Comparison of ENCODE assay signal across 8 cellular contexts in the genomic region with DNA sequence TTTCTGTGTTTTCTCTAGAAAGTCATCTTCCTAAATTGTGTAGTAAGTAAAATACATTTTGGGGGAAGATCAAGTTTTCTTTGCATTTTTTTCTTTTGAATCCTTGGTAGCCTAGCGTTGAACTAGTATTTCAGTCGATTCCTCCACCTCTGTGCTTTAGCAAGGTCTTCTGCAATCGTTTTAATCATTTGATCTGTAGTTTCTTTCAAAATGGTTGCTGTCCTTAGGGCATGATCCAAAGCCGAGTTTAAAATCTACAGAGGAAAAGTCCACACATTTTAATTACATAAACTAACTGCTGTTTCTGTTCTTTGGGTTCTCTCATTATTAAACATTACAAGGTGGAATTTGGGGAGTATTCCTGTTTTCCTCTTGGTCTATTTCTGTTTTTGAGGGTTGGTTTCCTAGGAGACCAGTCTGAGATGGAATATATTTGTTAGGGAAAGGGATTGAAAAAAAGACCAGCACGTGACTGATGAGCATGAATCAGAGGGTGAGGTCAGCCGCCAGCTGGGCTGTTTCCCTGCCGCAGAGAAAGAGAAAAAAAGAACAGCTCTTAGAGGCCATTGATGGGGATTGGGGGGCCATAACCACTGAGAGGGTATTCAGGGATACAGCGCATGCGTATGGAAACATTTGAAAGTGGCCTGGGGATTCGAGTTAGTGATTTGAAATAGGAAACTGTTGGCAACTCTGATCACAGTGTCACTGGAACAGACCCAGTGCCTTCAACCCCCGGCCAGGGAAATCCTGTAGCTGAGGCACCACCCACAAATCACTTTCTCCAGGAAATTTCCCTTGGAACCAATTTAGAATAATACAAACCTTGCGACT. TPM values are rescaled to one million over a fixed set of nuclear protein-coding genes. Genes with fewer than 3 reads are reported as not detected.
DNase-seq lines count a peak whose midpoint lies in the region; ATAC-seq and TF ChIP-seq lines count a peak whose summit lies in the region.

No MANE protein-coding gene starts in this region.

- TF ChIP-seq CTCF in MCF 10A (IDR thresholded peaks at IDR 0.05; ENCODE audit: unreplicated experiment) (no peak), sigmoid colon (IDR thresholded peaks at IDR 0.05) (no peak), CD14-positive monocyte (IDR thresholded peaks at IDR 0.05) (no peak)

- CTCF ChIA-PET in MCF 10A (lab: Yijun Ruan, JAX), result interaction anchor here (0.5 to 5.4 kb wide), 9 partner anchors 12 to 1267 kb away, joined by 3 to 71 read pairs (median 4); no protein-coding TSS in a partner anchor
- CTCF ChIA-PET in activated naive CD4-positive, alpha-beta T cell treated with anti-CD3 and anti-CD28 coated beads, Interleukin-2, amount 10 ng/mL, durations not matched to agents 7 days and 5 days (lab: Charles Lee), result interaction anchor here (1.1 to 1.6 kb wide), 2 partner anchors 10 to 13 kb away, joined by 3 to 4 read pairs; no protein-coding TSS in a partner anchor

- H3K4me3 ChIP-seq in sigmoid colon, result peak overlapping the region in 3 of 4 donors; percentile 20 to 41 (median 27)

- intact Hi-C loops in MCF 10A (cut with micrococcal nuclease), result loop anchor here (2.0 kb wide), 1 partner anchor 123 kb away; a partner anchor contains a TSS
- intact Hi-C loops in sigmoid colon (cut with DNase I), result no loop called here
- intact Hi-C loops in CD14-positive monocyte (cut with micrococcal nuclease), result no loop called here

- TF ChIP-seq POLR2A in sigmoid colon (IDR thresholded peaks at IDR 0.05), result no peak

- H3K4me3 Mint-ChIP-seq in MCF 10A (ENCODE audit: unreplicated experiment), result peak overlapping the region; percentile 68
- peak overlapping the region in 1 of 2 donors; percentile 44 for H3K4me3 Mint-ChIP-seq in CD14-positive monocyte
- H3K4me3 Mint-ChIP-seq in activated naive CD4-positive, alpha-beta T cell treated with anti-CD3 and anti-CD28 coated beads, Interleukin-2, amount 10 ng/mL, durations not matched to agents 7 days and 5 days, result no peak overlapping the region

- in situ Hi-C loops in Caki2 (cut with HindIII; ENCODE audit: low pct_unique_long_range_greater_than_20kb, low sequenced_read_pairs), result no loop called here

- ATAC-seq in HG03045 (IDR thresholded peaks at IDR 0.05; ENCODE audit: unreplicated experiment), result no peak

- H3K9me3 Mint-ChIP-seq in MCF 10A (ENCODE audit: unreplicated experiment) (no peaks in the 10 kb centered on the region), CD14-positive monocyte (no peaks in the 10 kb centered on the region)
- H3K9me3 Mint-ChIP-seq in activated naive CD4-positive, alpha-beta T cell treated with anti-CD3 and anti-CD28 coated beads, Interleukin-2, amount 10 ng/mL, durations not matched to agents 7 days and 5 days, result no peaks in the 10 kb centered on the region

- peak in 2 of 4 donors; percentile 7 to 24 for TF ChIP-seq EP300 in sigmoid colon (IDR thresholded peaks at IDR 0.05)

- H3K4me1 ChIP-seq in sigmoid colon, result peaks cover 0 to 37% (median 33%) of the 10 kb centered on the region in 4 donors

- peaks cover 0 to 6% (median 0%) of the 10 kb centered on the region in 4 donors for H3K36me3 ChIP-seq in sigmoid colon

- peak overlapping the region; percentile 81 to 88 (median 84) for H3K27ac ChIP-seq in sigmoid colon

- H3K36me3 Mint-ChIP-seq in MCF 10A (ENCODE audit: insufficient read depth, unreplicated experiment) (peaks cover 9% of the 10 kb centered on the region), CD14-positive monocyte (peaks cover 7 to 10% of the 10 kb centered on the region in 2 donors)
- H3K36me3 Mint-ChIP-seq in activated naive CD4-positive, alpha-beta T cell treated with anti-CD3 and anti-CD28 coated beads, Interleukin-2, amount 10 ng/mL, durations not matched to agents 7 days and 5 days, result no peaks in the 10 kb centered on the region

- BruUV-seq in MCF 10A (replicated peaks; lab: Mats Ljungman, UMichigan), result TSS peak; percentile 65

- no peaks in the 10 kb centered on the region for H3K27me3 ChIP-seq in sigmoid colon

- H3K27me3 Mint-ChIP-seq in MCF 10A (ENCODE audit: insufficient read depth, unreplicated experiment), result no peaks in the 10 kb centered on the region
- peaks cover 0 to 2% (median 0%) of the 10 kb centered on the region in 3 donors for H3K27me3 Mint-ChIP-seq in CD14-positive monocyte (ENCODE audit: low read depth in 3 of 3)
- peaks cover 19% of the 10 kb centered on the region for H3K27me3 Mint-ChIP-seq in activated naive CD4-positive, alpha-beta T cell treated with anti-CD3 and anti-CD28 coated beads, Interleukin-2, amount 10 ng/mL, durations not matched to agents 7 days and 5 days

- H3K4me1 Mint-ChIP-seq in MCF 10A (ENCODE audit: insufficient read depth, unreplicated experiment) (peaks cover 27% of the 10 kb centered on the region), CD14-positive monocyte (peaks cover 4% of the 10 kb centered on the region)
- H3K4me1 Mint-ChIP-seq in activated naive CD4-positive, alpha-beta T cell treated with anti-CD3 and anti-CD28 coated beads, Interleukin-2, amount 10 ng/mL, durations not matched to agents 7 days and 5 days, result no peaks in the 10 kb centered on the region

- H3K9me3 ChIP-seq in sigmoid colon, result no peaks in the 10 kb centered on the region

- H3K27ac Mint-ChIP-seq in MCF 10A (ENCODE audit: low read depth, unreplicated experiment) (peak overlapping the region; percentile 100), CD14-positive monocyte (no peak overlapping the region)
- no peak overlapping the region for H3K27ac Mint-ChIP-seq in activated naive CD4-positive, alpha-beta T cell treated with anti-CD3 and anti-CD28 coated beads, Interleukin-2, amount 10 ng/mL, durations not matched to agents 7 days and 5 days

- WGBS in sigmoid colon, 2 donors, result 20 to 40% methylated on average over 12 of the region's 12 CpGs

- POLR2A ChIA-PET in MCF 10A (lab: Yijun Ruan, JAX), result interaction anchor here (0.6 to 5.3 kb wide), 24 partner anchors 8 to 146 kb away, joined by 3 to 121 read pairs (median 6); a partner anchor contains a TSS

- peak; percentile 72 for DNase-seq in Caki2 (ENCODE audit: low read depth)
- peak; percentile 58 for DNase-seq in NCI-H187 treated with DMSO at 0.1 percent for 48 hours (lab: John Stamatoyannopoulos, UW)
- DNase-seq in MCF 10A (ENCODE audit: unreplicated experiment), result peak; percentile 69
- DNase-seq in iPS-NIHi11 (ENCODE audit: low spot score), result peak; percentile 60
- peak; percentile 93 for DNase-seq in sigmoid colon
- DNase-seq in CD14-positive monocyte (ENCODE audit: low spot score), result no peak
- DNase-seq in activated naive CD4-positive, alpha-beta T cell treated with anti-CD3 and anti-CD28 coated beads, Interleukin-2, amount 10 ng/mL, durations not matched to agents 7 days and 5 days, result no peak

RNA-seq across cellular contexts. Expression of a gene that starts 40.6 kb away (rescaled TPM):
- 0.06 TPM in 1 of 2 replicates, not detected in the other for total RNA-seq in Caki2 (2014; rRNA removed; shearing (Covaris generic); ENCODE audit: low replicate concordance)
- 6.1 and 7.2 TPM in 2 replicates for total RNA-seq in MCF 10A (2022)
- total RNA-seq in sigmoid colon, result 1 to 10 TPM in 1 of 4 donors, under 1 TPM in 1, not detected in 2; 0.82 to 2.1 TPM
- polyA plus RNA-seq in sigmoid colon, result 1 to 10 TPM in 1 of 3 donors, under 1 TPM in 1, not detected in 1; 0.28 to 2.4 TPM
- polyA plus RNA-seq in CD14-positive monocyte, result not detected

Comparison
In these comparisons a context has a peak if more than half of its experiments do, and no peak if none do; other contexts are left out.
1. DNase-seq: peak in Caki2 (single experiment), NCI-H187 treated with DMSO at 0.1 percent for 48 hours (single experiment), MCF 10A (single experiment), iPS-NIHi11 (single experiment) and sigmoid colon (single experiment); none in CD14-positive monocyte (single experiment) and activated naive CD4-positive, alpha-beta T cell treated with anti-CD3 and anti-CD28 coated beads, Interleukin-2, amount 10 ng/mL, durations not matched to agents 7 days and 5 days (single experiment).